In genomic region chr9:129177443-129177790, GRCh38 we compare ENCODE assay signal across 8 cellular contexts. TPM values are rescaled to one million over a fixed set of nuclear protein-coding genes. Genes with fewer than 3 reads are reported as not detected.
DNase-seq lines count a peak whose midpoint lies in the region; ATAC-seq and TF ChIP-seq lines count a peak whose summit lies in the region.

No MANE protein-coding gene starts in this region.

- no peaks in the 10 kb centered on the region for H3K36me3 Mint-ChIP-seq in mesothelial cell of epicardium

- peaks cover 19% of the 10 kb centered on the region for H3K4me1 Mint-ChIP-seq in mesothelial cell of epicardium

- 1% methylated on average over 38 of the region's 56 CpGs; no CpG with 5 or more reads in 1 of the 2 donors for WGBS in body of pancreas, 2 donors

- H3K36me3 ChIP-seq in body of pancreas (replicated peaks in 1 of 2; ENCODE audit: insufficient read depth in 1 of 2, low read depth in 2 of 2) = no peaks in the 10 kb centered on the region

- intact Hi-C loops in body of pancreas (cut with DNase I) = loop anchor here (10.0 kb wide), 1 partner anchor 327 kb away; no protein-coding TSS in a partner anchor

- H3K27ac Mint-ChIP-seq in mesothelial cell of epicardium = no peak overlapping the region

- peaks cover 3% of the 10 kb centered on the region for H3K27me3 Mint-ChIP-seq in mesothelial cell of epicardium (ENCODE audit: low read depth)

- H3K27ac ChIP-seq in body of pancreas = peak overlapping the region; percentile 68 to 86 (median 78)

- TF ChIP-seq POLR2A in body of pancreas (IDR thresholded peaks at IDR 0.05) = no peak

- H3K9me3 Mint-ChIP-seq in mesothelial cell of epicardium = no peaks in the 10 kb centered on the region

- peak in 2 of 7 experiments; percentile 27 to 28 for TF ChIP-seq CTCF in body of pancreas (IDR thresholded peaks at IDR 0.05)
- no peak for TF ChIP-seq CTCF in mesothelial cell of epicardium (IDR thresholded peaks at IDR 0.05; ENCODE audit: unreplicated experiment)

- no peaks in the 10 kb centered on the region for H3K27me3 ChIP-seq in body of pancreas

- peaks cover 50% of the 10 kb centered on the region for H3K4me1 ChIP-seq in body of pancreas

- H3K4me3 ChIP-seq in body of pancreas = peak overlapping the region; percentile 77 to 79

- no peaks in the 10 kb centered on the region for H3K9me3 ChIP-seq in body of pancreas

- DNase-seq in COLO668 (lab: John Stamatoyannopoulos, UW; ENCODE audit: unreplicated experiment) = peak; percentile 87
- peak; percentile 60 for DNase-seq in HuH-7.5 (ENCODE audit: low spot score)
- no peak for DNase-seq in body of pancreas
- no peak for DNase-seq in mesothelial cell of epicardium (ENCODE audit: low spot score in 2 of 2, unreplicated experiment in 2 of 2)
- DNase-seq in globus pallidus (ENCODE audit: low spot score) = no peak
- no peak for DNase-seq in activated CD4-positive, alpha-beta T cell treated with anti-CD3 and anti-CD28 coated beads, Interleukin-2, amount 50 U/mL, for 1 hour

- peak; percentile 26 for ATAC-seq in GM19455 (IDR thresholded peaks at IDR 0.05; ENCODE audit: unreplicated experiment)
- ATAC-seq in body of pancreas = peak; percentile 28
- no peak for ATAC-seq in GM21367 (IDR thresholded peaks at IDR 0.05; ENCODE audit: unreplicated experiment)

- H3K4me3 Mint-ChIP-seq in mesothelial cell of epicardium = peak overlapping the region; percentile 99

RNA-seq across cellular contexts. Expression of gene IER5L, which starts 0.6 kb away (rescaled TPM):
- total RNA-seq in body of pancreas = 1 to 10 TPM; 3.0 to 4.4 TPM
- total RNA-seq in mesothelial cell of epicardium = 31.3 to 34.7 TPM (median 31.9 TPM) in 3 replicates

Comparison
In these comparisons a context has a peak if more than half of its experiments do, and no peak if none do; other contexts are left out.
1. DNase-seq: peak in COLO668 (single experiment) and HuH-7.5 (single experiment); none in body of pancreas (0 of 4), mesothelial cell of epicardium (0 of 2), globus pallidus (single experiment) and activated CD4-positive, alpha-beta T cell treated with anti-CD3 and anti-CD28 coated beads, Interleukin-2, amount 50 U/mL, for 1 hour (single experiment).